In the genomic region with DNA sequence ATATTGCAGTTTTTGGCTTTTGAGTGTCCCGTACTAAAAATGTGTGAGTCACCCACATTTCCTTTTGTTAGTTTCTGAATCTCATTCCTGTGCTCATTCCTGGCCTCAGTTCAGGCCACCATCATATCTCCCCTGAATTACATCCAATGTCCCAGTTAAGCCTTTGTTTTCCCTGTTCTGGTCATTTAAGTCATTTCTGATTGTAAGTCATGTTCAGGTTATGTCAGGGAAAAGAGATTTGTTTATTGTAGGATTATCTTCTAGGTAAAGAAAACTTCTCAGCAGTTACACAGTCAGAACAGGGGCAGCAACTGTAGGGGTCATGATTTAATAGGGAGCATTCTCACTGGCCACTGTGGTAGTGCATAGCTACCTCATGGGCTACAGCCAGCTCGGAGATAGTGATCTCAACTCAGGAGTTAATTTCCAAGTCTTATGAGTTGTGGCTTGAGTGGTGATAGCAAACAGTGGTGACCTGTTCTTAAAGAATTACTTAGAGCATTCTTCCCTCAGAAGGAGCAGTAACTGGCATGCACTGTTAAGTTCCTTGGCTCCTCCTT, we compare ENCODE assay signal across 13 cellular contexts. TPM values are rescaled to one million over a fixed set of nuclear protein-coding genes. Genes with fewer than 3 reads are reported as not detected.
A peak's percentile ranks its signal among the peaks of the same experiment; 100 is the strongest.
DNase-seq lines count a peak whose midpoint lies in the region; ATAC-seq and TF ChIP-seq lines count a peak whose summit lies in the region.
"Had no signal": no experiment of that assay in that cellular context is flagged by ENCODE, and none has a peak within 500 bp of the region (broad histone marks: within the 10 kb centered on the region; RNA-seq: fewer than 3 reads in every experiment).

No MANE protein-coding gene starts in this region.

- H3K4me1 Mint-ChIP-seq in CD4-positive, CD25-positive, alpha-beta regulatory T cell, result peaks cover 13 to 49% (median 43%) of the 10 kb centered on the region in 4 donors

- H3K27me3 ChIP-seq in CD4-positive, CD25-positive, alpha-beta regulatory T cell (ENCODE audit: control insufficient read depth, insufficient read depth, low read length), result no peaks in the 10 kb centered on the region
- no peaks in the 10 kb centered on the region for H3K27me3 ChIP-seq in osteoblast (ENCODE audit: insufficient read depth, low read length)
- H3K27me3 ChIP-seq: pancreas had no signal

- no peaks in the 10 kb centered on the region for H3K9me3 Mint-ChIP-seq in CD4-positive, CD25-positive, alpha-beta regulatory T cell
- H3K9me3 Mint-ChIP-seq: T-helper 2 cell treated with Interferon-gamma antibody and Interleukin-4, amounts not matched to agents 5 μg/mL and 100 μg/mL, for 36 hours had no signal

- H3K4me3 Mint-ChIP-seq in CD4-positive, CD25-positive, alpha-beta regulatory T cell, result peak overlapping the region in 1 of 4 donors; percentile 10
- H3K4me3 Mint-ChIP-seq: T-helper 2 cell treated with Interferon-gamma antibody and Interleukin-4, amounts not matched to agents 5 μg/mL and 100 μg/mL, for 36 hours had no signal

- H3K27ac Mint-ChIP-seq in CD4-positive, CD25-positive, alpha-beta regulatory T cell, result peak overlapping the region; percentile 20 to 75 (median 23)
- H3K27ac Mint-ChIP-seq: T-helper 2 cell treated with Interferon-gamma antibody and Interleukin-4, amounts not matched to agents 5 μg/mL and 100 μg/mL, for 36 hours had no signal

- peaks cover 52% of the 10 kb centered on the region for H3K79me2 ChIP-seq in osteoblast (ENCODE audit: insufficient read depth, low read length)

- H3K4me2 ChIP-seq in osteoblast (ENCODE audit: insufficient read depth, low read length), result peak overlapping the region; percentile 67

- no peak for TF ChIP-seq CTCF in osteoblast (IDR thresholded peaks at IDR 0.05; ENCODE audit: extremely low read depth, low read depth, low read length)

- H3K9me3 ChIP-seq in CD4-positive, CD25-positive, alpha-beta regulatory T cell (ENCODE audit: control insufficient read depth in 2 of 2, low read length in 2 of 2), result no peaks in the 10 kb centered on the region
- H3K9me3 ChIP-seq in osteoblast (ENCODE audit: low read depth, low read length), result no peaks in the 10 kb centered on the region
- H3K9me3 ChIP-seq: pancreas had no signal

- no peak for ATAC-seq in CD4-positive, CD25-positive, alpha-beta regulatory T cell (ENCODE audit: low read depth in 2 of 2)
- ATAC-seq in GM21723 (IDR thresholded peaks at IDR 0.05; ENCODE audit: unreplicated experiment), result no peak
- no peak for ATAC-seq in HG03571 (IDR thresholded peaks at IDR 0.05; ENCODE audit: unreplicated experiment)

- H3K27ac ChIP-seq in CD4-positive, CD25-positive, alpha-beta regulatory T cell (ENCODE audit: insufficient read depth, low read length, poor library complexity, severe bottlenecking), result no peak overlapping the region
- H3K27ac ChIP-seq in osteoblast (ENCODE audit: low read depth, low read length), result peak overlapping the region; percentile 95
- H3K27ac ChIP-seq: pancreas had no signal

- no peak overlapping the region for H3K4me3 ChIP-seq in CD4-positive, CD25-positive, alpha-beta regulatory T cell (ENCODE audit: low read depth, low read length)
- no peak overlapping the region for H3K4me3 ChIP-seq in osteoblast (ENCODE audit: insufficient read depth, low read length)
- H3K4me3 ChIP-seq: pancreas had no signal

- no peak for DNase-seq in CD4-positive, CD25-positive, alpha-beta regulatory T cell
- DNase-seq in M059J (ENCODE audit: low read depth), result peak; percentile 99
- DNase-seq in dedifferentiated amniotic fluid mesenchymal stem cell (ENCODE audit: extremely low spot score), result peak; percentile 65
- DNase-seq in osteoblast (ENCODE audit: insufficient read length, low spot score, missing footprints), result peak; percentile 90
- DNase-seq in NCI-H1417 (lab: John Stamatoyannopoulos, UW), result no peak
- DNase-seq in HuH-7 (ENCODE audit: low spot score), result no peak
- DNase-seq: effector CD4-positive, alpha-beta T cell; GF-D8; GOT3; pancreas had no signal

- no peak overlapping the region for H2AFZ ChIP-seq in osteoblast (ENCODE audit: low read length)

- no peaks in the 10 kb centered on the region for H4K20me1 ChIP-seq in osteoblast (ENCODE audit: insufficient read depth, low read length)

- H3K27me3 Mint-ChIP-seq in CD4-positive, CD25-positive, alpha-beta regulatory T cell, result no peaks in the 10 kb centered on the region

- H3K4me1 ChIP-seq in CD4-positive, CD25-positive, alpha-beta regulatory T cell (ENCODE audit: control insufficient read depth, insufficient read depth, low read length, poor library complexity, severe bottlenecking), result peaks cover 13% of the 10 kb centered on the region
- H3K4me1 ChIP-seq in osteoblast (ENCODE audit: insufficient read depth, low read length), result peaks cover 75% of the 10 kb centered on the region

- peaks cover 71% of the 10 kb centered on the region for H3K36me3 ChIP-seq in CD4-positive, CD25-positive, alpha-beta regulatory T cell (ENCODE audit: control insufficient read depth, insufficient read depth, low read length)
- H3K36me3 ChIP-seq in osteoblast (ENCODE audit: insufficient read depth, low read length), result peaks cover 57% of the 10 kb centered on the region

- H3K36me3 Mint-ChIP-seq in CD4-positive, CD25-positive, alpha-beta regulatory T cell, result peaks cover 53% of the 10 kb centered on the region

RNA-seq across cellular contexts. Expression of a gene that starts 6.7 kb away (rescaled TPM):
- total RNA-seq in CD4-positive, CD25-positive, alpha-beta regulatory T cell, result 117 TPM
- 10 to 100 TPM; 63.2 to 83.9 (median 72.0) TPM for polyA plus RNA-seq in CD4-positive, CD25-positive, alpha-beta regulatory T cell
- 125 and 149 TPM in 2 replicates for total RNA-seq in M059J (2014; rRNA removed; shearing (Covaris generic))
- total RNA-seq in osteoblast, result 60.8 and 63.6 TPM in 2 replicates

RNA-seq across cellular contexts. Expression of a gene that starts 34.4 kb away (rescaled TPM):
- total RNA-seq in CD4-positive, CD25-positive, alpha-beta regulatory T cell, result 3.9 TPM
- 1 to 10 TPM; 1.9 to 3.1 (median 2.7) TPM for polyA plus RNA-seq in CD4-positive, CD25-positive, alpha-beta regulatory T cell
- 16.9 and 18.9 TPM in 2 replicates for total RNA-seq in M059J (2014; rRNA removed; shearing (Covaris generic))
- total RNA-seq in osteoblast, result 3.2 and 3.3 TPM in 2 replicates

Comparison
In these comparisons a context has a peak if more than half of its experiments do, and no peak if none do; other contexts are left out.
1. DNase-seq: peak in M059J (single experiment), dedifferentiated amniotic fluid mesenchymal stem cell (single experiment) and osteoblast (single experiment); none in CD4-positive, CD25-positive, alpha-beta regulatory T cell (0 of 3), NCI-H1417 (0 of 3) and HuH-7 (single experiment).